ENCODE assay signal across 1 cellular context in the genomic region with DNA sequence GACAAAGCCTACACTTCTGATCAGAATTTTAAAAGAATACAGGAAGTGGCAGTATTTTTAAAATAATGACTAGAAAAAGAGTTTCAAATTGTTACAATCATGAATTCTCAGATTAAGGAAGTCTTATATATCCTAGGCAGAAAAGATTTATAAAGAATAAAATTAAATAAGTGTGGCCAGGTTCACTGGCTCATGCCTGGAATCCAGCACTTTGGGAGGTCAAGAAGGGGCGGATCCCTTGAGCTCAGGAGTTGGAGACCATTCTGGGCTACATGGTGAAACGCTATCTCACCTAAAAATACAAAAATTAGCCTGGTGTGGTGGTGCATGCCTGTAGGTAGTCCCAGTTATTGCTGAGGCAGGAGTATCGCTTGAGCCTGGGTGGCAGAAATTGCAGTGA.
TF ChIP-seq lines count a peak whose summit lies in the region.

No MANE protein-coding gene starts in this region.

TF ChIP-seq in K562, 482 proteins besides CTCF, POLR2A, EP300 and RAD21 (continued from another document):
- TF ChIP-seq HOXB6 (CRISPR knock-in tag; IDR thresholded peaks at IDR 0.05; ENCODE audit: borderline replicate concordance) (no peak), ZKSCAN3 (CRISPR knock-in tag; IDR thresholded peaks at IDR 0.05) (no peak), ZNF512 (tag; IDR thresholded peaks at IDR 0.05) (no peak), SFPQ (IDR thresholded peaks at IDR 0.05; ENCODE audit: low read depth, low read length) (no peak), ETS2 (tag; IDR thresholded peaks at IDR 0.05; ENCODE audit: borderline replicate concordance, poor library complexity, severe bottlenecking) (no peak), BDP1 (IDR thresholded peaks at IDR 0.05; ENCODE audit: insufficient read depth, insufficient read length) (no peak)
- TF ChIP-seq, protein P1, sequence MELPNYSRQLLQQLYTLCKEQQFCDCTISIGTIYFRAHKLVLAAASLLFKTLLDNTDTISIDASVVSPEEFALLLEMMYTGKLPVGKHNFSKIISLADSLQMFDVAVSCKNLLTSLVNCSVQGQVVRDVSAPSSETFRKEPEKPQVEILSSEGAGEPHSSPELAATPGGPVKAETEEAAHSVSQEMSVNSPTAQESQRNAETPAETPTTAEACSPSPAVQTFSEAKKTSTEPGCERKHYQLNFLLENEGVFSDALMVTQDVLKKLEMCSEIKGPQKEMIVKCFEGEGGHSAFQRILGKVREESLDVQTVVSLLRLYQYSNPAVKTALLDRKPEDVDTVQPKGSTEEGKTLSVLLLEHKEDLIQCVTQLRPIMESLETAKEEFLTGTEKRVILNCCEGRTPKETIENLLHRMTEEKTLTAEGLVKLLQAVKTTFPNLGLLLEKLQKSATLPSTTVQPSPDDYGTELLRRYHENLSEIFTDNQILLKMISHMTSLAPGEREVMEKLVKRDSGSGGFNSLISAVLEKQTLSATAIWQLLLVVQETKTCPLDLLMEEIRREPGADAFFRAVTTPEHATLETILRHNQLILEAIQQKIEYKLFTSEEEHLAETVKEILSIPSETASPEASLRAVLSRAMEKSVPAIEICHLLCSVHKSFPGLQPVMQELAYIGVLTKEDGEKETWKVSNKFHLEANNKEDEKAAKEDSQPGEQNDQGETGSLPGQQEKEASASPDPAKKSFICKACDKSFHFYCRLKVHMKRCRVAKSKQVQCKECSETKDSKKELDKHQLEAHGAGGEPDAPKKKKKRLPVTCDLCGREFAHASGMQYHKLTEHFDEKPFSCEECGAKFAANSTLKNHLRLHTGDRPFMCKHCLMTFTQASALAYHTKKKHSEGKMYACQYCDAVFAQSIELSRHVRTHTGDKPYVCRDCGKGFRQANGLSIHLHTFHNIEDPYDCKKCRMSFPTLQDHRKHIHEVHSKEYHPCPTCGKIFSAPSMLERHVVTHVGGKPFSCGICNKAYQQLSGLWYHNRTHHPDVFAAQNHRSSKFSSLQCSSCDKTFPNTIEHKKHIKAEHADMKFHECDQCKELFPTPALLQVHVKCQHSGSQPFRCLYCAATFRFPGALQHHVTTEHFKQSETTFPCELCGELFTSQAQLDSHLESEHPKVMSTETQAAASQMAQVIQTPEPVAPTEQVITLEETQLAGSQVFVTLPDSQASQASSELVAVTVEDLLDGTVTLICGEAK (IDR thresholded peaks at IDR 0.05): no peak
- TF ChIP-seq, protein P1 (CRISPR knock-in tag; IDR thresholded peaks at IDR 0.05): peak; percentile 77; the same call in 1 of the 2 replicates
- TF ChIP-seq, protein P2, sequence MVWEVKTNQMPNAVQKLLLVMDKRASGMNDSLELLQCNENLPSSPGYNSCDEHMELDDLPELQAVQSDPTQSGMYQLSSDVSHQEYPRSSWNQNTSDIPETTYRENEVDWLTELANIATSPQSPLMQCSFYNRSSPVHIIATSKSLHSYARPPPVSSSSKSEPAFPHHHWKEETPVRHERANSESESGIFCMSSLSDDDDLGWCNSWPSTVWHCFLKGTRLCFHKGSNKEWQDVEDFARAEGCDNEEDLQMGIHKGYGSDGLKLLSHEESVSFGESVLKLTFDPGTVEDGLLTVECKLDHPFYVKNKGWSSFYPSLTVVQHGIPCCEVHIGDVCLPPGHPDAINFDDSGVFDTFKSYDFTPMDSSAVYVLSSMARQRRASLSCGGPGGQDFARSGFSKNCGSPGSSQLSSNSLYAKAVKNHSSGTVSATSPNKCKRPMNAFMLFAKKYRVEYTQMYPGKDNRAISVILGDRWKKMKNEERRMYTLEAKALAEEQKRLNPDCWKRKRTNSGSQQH (CRISPR knock-in tag; IDR thresholded peaks at IDR 0.05): no peak
